19 cellular contexts compared by ENCODE assay signal in genomic region chr4:64205376-64205775, GRCh38.
A peak's percentile ranks its signal among the peaks of the same experiment; 100 is the strongest.
DNase-seq lines count a peak whose midpoint lies in the region; ATAC-seq and TF ChIP-seq lines count a peak whose summit lies in the region.
"Had no signal": no experiment of that assay in that cellular context is flagged by ENCODE, and none has a peak within 500 bp of the region (broad histone marks: within the 10 kb centered on the region; RNA-seq: fewer than 3 reads in every experiment).

No MANE protein-coding gene starts in this region.

- H3K4me3 Mint-ChIP-seq in endothelial cell (ENCODE audit: unreplicated experiment): no peak overlapping the region
- H3K4me3 Mint-ChIP-seq: B cell; CD4-positive, CD25-positive, alpha-beta regulatory T cell; CD8-positive, alpha-beta T cell; HFFc6 had no signal

- H2AK5ac ChIP-seq in trophoblast cell (ENCODE audit: low read length): peak overlapping the region; percentile 49

- H3K9me3 ChIP-seq in Loucy (ENCODE audit: insufficient read depth, low read depth, low read length): no peaks in the 10 kb centered on the region
- H3K9me3 ChIP-seq in PC-3 (ENCODE audit: low read length): no peaks in the 10 kb centered on the region
- peaks cover 2% of the 10 kb centered on the region for H3K9me3 ChIP-seq in trophoblast cell (ENCODE audit: insufficient read depth, low read depth, low read length)
- H3K9me3 ChIP-seq: Caco-2, HAP-1 had no signal

- H3K4ac ChIP-seq in trophoblast cell (ENCODE audit: low read depth, low read length): no peak overlapping the region

- CTCF ChIA-PET in PC-3 (lab: Charles Lee): no interaction called here

- no peak overlapping the region for H3K27ac Mint-ChIP-seq in endothelial cell (ENCODE audit: unreplicated experiment)
- H3K27ac Mint-ChIP-seq: B cell; CD4-positive, CD25-positive, alpha-beta regulatory T cell; CD8-positive, alpha-beta T cell; HFFc6 had no signal

- intact Hi-C loops in PC-3 (cut with micrococcal nuclease): no loop called here

- H3K79me2 ChIP-seq in Loucy (ENCODE audit: insufficient read depth, low read length) (no peaks in the 10 kb centered on the region), PC-3 (ENCODE audit: low read length) (no peaks in the 10 kb centered on the region), trophoblast cell (ENCODE audit: control insufficient read depth, insufficient read depth, low read length, poor library complexity) (no peaks in the 10 kb centered on the region)

- H2BK5ac ChIP-seq in trophoblast cell (ENCODE audit: low read depth, low read length, poor library complexity): peak overlapping the region; percentile 6

- no peak overlapping the region for H3K14ac ChIP-seq in trophoblast cell (ENCODE audit: low read length)

- H3K36me3 Mint-ChIP-seq in endothelial cell (ENCODE audit: low read depth, unreplicated experiment): no peaks in the 10 kb centered on the region
- H3K36me3 Mint-ChIP-seq: CD4-positive, CD25-positive, alpha-beta regulatory T cell; CD8-positive, alpha-beta T cell had no signal

- H4K12ac ChIP-seq in trophoblast cell (ENCODE audit: low read depth, low read length): no peak overlapping the region

- H3F3A ChIP-seq in Loucy (ENCODE audit: low read depth): no peaks in the 10 kb centered on the region; the same call in 1 of the 2 replicates
- no peaks in the 10 kb centered on the region for H3F3A ChIP-seq in PC-3 (ENCODE audit: low read length, unreplicated experiment)

- WGBS in trophoblast cell (ENCODE audit: extremely low coverage, insufficient coverage, insufficient read length): no CpG with 5 or more reads among the region's 3 CpGs

- H3K9me2 ChIP-seq in Loucy (replicated peaks; ENCODE audit: low read depth, low read length): no peaks in the 10 kb centered on the region
- no peaks in the 10 kb centered on the region for H3K9me2 ChIP-seq in PC-3 (replicated peaks; ENCODE audit: low read length)

- H2AFZ ChIP-seq in Loucy (ENCODE audit: low read length) (peak overlapping the region; percentile 61), PC-3 (ENCODE audit: low read length) (peak overlapping the region; percentile 22; the same call in 1 of the 2 replicates), trophoblast cell (ENCODE audit: insufficient read depth, low read length, poor library complexity) (no peak overlapping the region)

- H3K4me1 ChIP-seq in Loucy (ENCODE audit: insufficient read depth, low read length, poor library complexity, severe bottlenecking) (peaks cover 22% of the 10 kb centered on the region), PC-3 (ENCODE audit: insufficient read depth, low read length) (no peaks in the 10 kb centered on the region), trophoblast cell (ENCODE audit: control insufficient read depth in 1 of 2, insufficient read depth in 2 of 2, low read length in 2 of 2) (peaks cover 0 to 2% of the 10 kb centered on the region in 2 experiments)
- H3K4me1 ChIP-seq: BLaER1, Caco-2, HAP-1 had no signal

- H3K4me1 Mint-ChIP-seq in endothelial cell (ENCODE audit: unreplicated experiment): peaks cover 6% of the 10 kb centered on the region
- H3K4me1 Mint-ChIP-seq: B cell; CD4-positive, CD25-positive, alpha-beta regulatory T cell had no signal

- no peaks in the 10 kb centered on the region for H3K36me3 ChIP-seq in Loucy (ENCODE audit: insufficient read depth, low read length)
- no peaks in the 10 kb centered on the region for H3K36me3 ChIP-seq in PC-3 (ENCODE audit: low read depth, low read length)
- no peaks in the 10 kb centered on the region for H3K36me3 ChIP-seq in trophoblast cell (ENCODE audit: control insufficient read depth in 1 of 2, insufficient read depth in 2 of 2, low read length in 2 of 2)
- H3K36me3 ChIP-seq: BLaER1, HAP-1 had no signal

- peaks cover 15% of the 10 kb centered on the region for H3K9me3 Mint-ChIP-seq in endothelial cell (ENCODE audit: unreplicated experiment)

- TF ChIP-seq CTCF in GM13977 (IDR thresholded peaks at IDR 0.05; ENCODE audit: extremely low read depth, insufficient read depth, missing control alignments) (no peak), Loucy (conservative IDR thresholded peaks at IDR 0.05; ENCODE audit: low read length) (no peak), PC-3 (conservative IDR thresholded peaks at IDR 0.05; ENCODE audit: low read depth, low read length) (no peak), endothelial cell (IDR thresholded peaks at IDR 0.05; ENCODE audit: unreplicated experiment) (no peak)

- H3K4me2 ChIP-seq in Loucy (ENCODE audit: low read depth, low read length, poor library complexity, severe bottlenecking) (peak overlapping the region; percentile 64), PC-3 (ENCODE audit: low read length) (no peak overlapping the region), trophoblast cell (ENCODE audit: low read length) (no peak overlapping the region)
- H3K4me2 ChIP-seq: BLaER1 had no signal

- H3K27me3 ChIP-seq in Loucy (ENCODE audit: insufficient read depth, low read length, poor library complexity, severe bottlenecking) (no peaks in the 10 kb centered on the region), PC-3 (ENCODE audit: low read length) (no peaks in the 10 kb centered on the region), trophoblast cell (ENCODE audit: insufficient read depth, low read length) (no peaks in the 10 kb centered on the region)
- H3K27me3 ChIP-seq: BLaER1 had no signal

- BruUV-seq in PC-3 (replicated peaks; lab: Mats Ljungman, UMichigan): no TSS peak

- peak overlapping the region; percentile 81 for H2BK120ac ChIP-seq in trophoblast cell (ENCODE audit: insufficient read depth, low read length, poor library complexity)

- H4K20me1 ChIP-seq in Loucy (ENCODE audit: insufficient read depth, low read length, poor library complexity, severe bottlenecking) (no peaks in the 10 kb centered on the region), PC-3 (ENCODE audit: low read length) (no peaks in the 10 kb centered on the region)
- H4K20me1 ChIP-seq: BLaER1 had no signal

- POLR2A ChIA-PET in PC-3 (lab: Charles Lee; ENCODE audit: unreplicated experiment): no interaction called here

- H3K23ac ChIP-seq in trophoblast cell (ENCODE audit: low read length): no peak overlapping the region

- H3K18ac ChIP-seq in trophoblast cell (ENCODE audit: low read length): no peak overlapping the region

- H3K27ac ChIP-seq in PC-3 (ENCODE audit: low read length) (no peak overlapping the region), trophoblast cell (ENCODE audit: low read depth, low read length) (no peak overlapping the region)
- H3K27ac ChIP-seq: 22Rv1, BLaER1, C4-2B had no signal

- H3K79me1 ChIP-seq in trophoblast cell (ENCODE audit: low read length): peaks cover 11% of the 10 kb centered on the region

- H3K9ac ChIP-seq in Loucy (ENCODE audit: low read depth, low read length, poor library complexity, severe bottlenecking): peak overlapping the region; percentile 43
- no peak overlapping the region for H3K9ac ChIP-seq in PC-3 (ENCODE audit: low read length)
- no peak overlapping the region for H3K9ac ChIP-seq in trophoblast cell (ENCODE audit: low read length)
- H3K9ac ChIP-seq: BLaER1 had no signal

- peak overlapping the region; percentile 67 for H2BK12ac ChIP-seq in trophoblast cell (ENCODE audit: low read length)

- ATAC-seq in PC-3: no peak
- ATAC-seq: CD8-positive, alpha-beta T cell had no signal

- in situ Hi-C loops in GM13977 (cut with MboI; ENCODE audit: low pct_unique_long_range_greater_than_20kb, low sequenced_read_pairs, unreplicated experiment): no loop called here

- H4K91ac ChIP-seq in trophoblast cell (ENCODE audit: low read depth, low read length): peak overlapping the region; percentile 68

- no peak overlapping the region for H4K8ac ChIP-seq in trophoblast cell (ENCODE audit: low read depth, low read length)

- H3K4me3 ChIP-seq in Loucy (ENCODE audit: low read length, poor library complexity, severe bottlenecking) (peak overlapping the region; percentile 55), PC-3 (ENCODE audit: low read length) (no peak overlapping the region), trophoblast cell (ENCODE audit: low read depth, low read length) (no peak overlapping the region)
- H3K4me3 ChIP-seq: BLaER1, HAP-1 had no signal

- H3K27me3 Mint-ChIP-seq in endothelial cell (ENCODE audit: unreplicated experiment): no peaks in the 10 kb centered on the region
- H3K27me3 Mint-ChIP-seq: B cell; CD4-positive, CD25-positive, alpha-beta regulatory T cell had no signal

- peak; percentile 5 for DNase-seq in GM13977 (ENCODE audit: low spot score)
- DNase-seq in PC-3: no peak
- DNase-seq in trophoblast cell: no peak
- DNase-seq in OCI-M1 (lab: John Stamatoyannopoulos, UW): no peak
- DNase-seq in endothelial cell (ENCODE audit: low spot score): no peak
- no peak for DNase-seq in KG1 (lab: John Stamatoyannopoulos, UW)
- DNase-seq: Caco-2; CD4-positive, CD25-positive, alpha-beta regulatory T cell; CD8-positive, alpha-beta T cell; DMS153; DND-41; GOT3; HFFc6 had no signal
